In the genomic region with DNA sequence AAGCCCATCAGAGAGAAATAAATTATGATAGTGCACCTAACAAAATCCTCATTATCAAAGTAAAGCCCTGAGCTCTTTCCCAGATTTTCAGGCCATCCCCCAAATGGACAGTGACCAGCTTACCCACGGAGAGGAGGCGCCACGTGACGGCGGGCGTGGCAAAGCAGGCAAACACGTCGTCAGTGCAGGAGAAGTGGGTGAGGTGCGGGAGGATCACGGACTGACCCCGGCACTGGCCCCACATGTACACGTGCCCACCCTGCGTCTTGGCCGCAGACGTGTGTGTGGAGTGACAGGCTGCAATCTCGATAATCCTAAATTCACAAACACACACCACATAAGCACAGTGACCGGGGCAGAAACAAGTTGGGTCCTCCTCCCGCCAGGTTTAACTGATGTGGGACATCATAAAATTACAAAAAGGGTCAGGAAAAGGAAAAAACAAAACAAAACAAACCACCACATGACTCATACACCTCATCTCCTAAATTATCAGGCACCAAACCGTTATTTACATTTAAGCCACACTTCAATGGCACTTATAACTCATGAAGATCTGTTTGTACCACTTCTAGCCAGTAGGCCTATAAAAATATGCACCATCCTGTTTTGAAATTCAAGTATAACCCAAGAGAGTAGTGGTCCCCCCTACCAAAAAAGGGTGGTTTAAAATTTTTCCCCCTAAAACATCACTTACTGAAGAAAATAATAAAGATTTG, we compare ENCODE assay signal across 29 cellular contexts. TPM values are rescaled to one million over a fixed set of nuclear protein-coding genes. Genes with fewer than 3 reads are reported as not detected.
DNase-seq lines count a peak whose midpoint lies in the region; ATAC-seq and TF ChIP-seq lines count a peak whose summit lies in the region.
"Had no signal": no experiment of that assay in that cellular context is flagged by ENCODE, and none has a peak within 500 bp of the region (broad histone marks: within the 10 kb centered on the region; RNA-seq: fewer than 3 reads in every experiment).

No MANE protein-coding gene starts in this region.

- no peak for DNase-seq in DND-41
- DNase-seq in endothelial cell (ENCODE audit: low spot score): no peak
- DNase-seq in endodermal cell: no peak
- no peak for DNase-seq in NCI-H2081 (lab: John Stamatoyannopoulos, UW)
- DNase-seq in stimulated activated CD4-positive, alpha-beta T cell treated with anti-CD3 and anti-CD28 coated beads, Interleukin-2, amount 100 ng/mL, for 48 hours: no peak
- DNase-seq: activated CD4-positive, CD25-positive, alpha-beta regulatory T cell treated with anti-CD3 and anti-CD28 coated beads, Interleukin-2, amount 50 U/mL, for 72 hours; activated naive CD4-positive, alpha-beta T cell treated with anti-CD3 and anti-CD28 coated beads for 36 hours; activated T-cell treated with anti-CD3 and anti-CD28 coated beads, Interleukin-2, amount 50 U/mL, for 72 hours; amygdala; colonic mucosa; foreskin keratinocyte; GOT3; heart right ventricle; kidney glomerular epithelial cell; NCI-H1105 treated with DMSO at 0.1 percent for 48 hours; NCI-H2029; NCI-H345; NCI-H748 treated with DMSO at 0.1 percent for 48 hours; right lobe of liver; RPMI8226; stimulated activated CD4-positive, alpha-beta T cell treated with anti-CD3 and anti-CD28 coated beads, Interleukin-4, amount 100 ng/mL, for 1 hour had no signal

- no peaks in the 10 kb centered on the region for H3K9me3 Mint-ChIP-seq in endothelial cell (ENCODE audit: unreplicated experiment)
- H3K9me3 Mint-ChIP-seq in endodermal cell: no peaks in the 10 kb centered on the region
- H3K9me3 Mint-ChIP-seq: activated naive CD4-positive, alpha-beta T cell treated with anti-CD3 and anti-CD28 coated beads for 36 hours; activated T-cell treated with anti-CD3 and anti-CD28 coated beads, Interleukin-2, amount 50 U/mL, for 72 hours; neural crest cell had no signal

- H3K4me1 ChIP-seq in BLaER1 treated with 17β-estradiol and CSF1 and Interleukin-3, amounts not matched to agents 10 nM and 100 nM: peaks cover 88 to 99% (median 96%) of the 10 kb centered on the region in 10 experiments
- H3K4me1 ChIP-seq in DND-41 (ENCODE audit: insufficient read depth, low read length) (peaks cover 70% of the 10 kb centered on the region), OCI-LY3 (ENCODE audit: low read length) (peaks cover 98% of the 10 kb centered on the region), endodermal cell (ENCODE audit: control insufficient read depth, insufficient read depth, low read length) (no peaks in the 10 kb centered on the region)
- H3K4me1 ChIP-seq: colonic mucosa, right lobe of liver had no signal

- peak overlapping the region in 8 of 10 experiments; percentile 4 to 32 (median 23); a peak in 8 of 20 replicates for H3K4me3 ChIP-seq in BLaER1 treated with 17β-estradiol and CSF1 and Interleukin-3, amounts not matched to agents 10 nM and 100 nM
- no peak overlapping the region for H3K4me3 ChIP-seq in DND-41 (ENCODE audit: low read depth in 1 of 2, low read length in 2 of 2)
- no peak overlapping the region for H3K4me3 ChIP-seq in OCI-LY3 (ENCODE audit: low read length)
- H3K4me3 ChIP-seq in endodermal cell (ENCODE audit: low read length): no peak overlapping the region
- H3K4me3 ChIP-seq: colonic mucosa, esophagus muscularis mucosa, heart right ventricle, lung, right lobe of liver, SJSA1, suprapubic skin had no signal

- WGBS in endodermal cell (ENCODE audit: insufficient coverage in 1 of 2, insufficient read length in 1 of 2), 2 experiments: 90 to 95% methylated on average over 8 to 19 of the region's 19 CpGs

- H3K9ac ChIP-seq in BLaER1 treated with 17β-estradiol and CSF1 and Interleukin-3, amounts not matched to agents 10 nM and 100 nM: peak overlapping the region; percentile 80 to 91 (median 86); a peak in 21 of 22 replicates
- no peak overlapping the region for H3K9ac ChIP-seq in DND-41 (ENCODE audit: low read depth, low read length)
- H3K9ac ChIP-seq in OCI-LY3 (ENCODE audit: low read length): peak overlapping the region; percentile 57; the same call in 1 of the 2 replicates
- H3K9ac ChIP-seq in endodermal cell (ENCODE audit: extremely low read depth, low read length, poor library complexity, severe bottlenecking): no peak overlapping the region

- H3K27me3 Mint-ChIP-seq in endothelial cell (ENCODE audit: unreplicated experiment) (peaks cover 7% of the 10 kb centered on the region), endodermal cell (ENCODE audit: insufficient read depth) (peaks cover 20% of the 10 kb centered on the region)

- H3K79me2 ChIP-seq in DND-41 (ENCODE audit: insufficient read depth, low read length) (no peaks in the 10 kb centered on the region), OCI-LY3 (ENCODE audit: low read length) (no peaks in the 10 kb centered on the region)

- H3K27ac ChIP-seq in BLaER1 treated with 17β-estradiol and CSF1 and Interleukin-3, amounts not matched to agents 10 nM and 100 nM: peak overlapping the region; percentile 90 to 98 (median 96)
- peak overlapping the region; percentile 89 for H3K27ac ChIP-seq in DND-41 (ENCODE audit: low read length)
- H3K27ac ChIP-seq in OCI-LY3 (ENCODE audit: low read length): peak overlapping the region; percentile 93
- no peak overlapping the region for H3K27ac ChIP-seq in endodermal cell (ENCODE audit: low read depth, low read length)
- H3K27ac ChIP-seq: C4-2B, colonic mucosa, esophagus muscularis mucosa, foreskin keratinocyte, right lobe of liver, SJSA1, suprapubic skin had no signal

- peak overlapping the region; percentile 80 to 97 (median 92) for H3K4me2 ChIP-seq in BLaER1 treated with 17β-estradiol and CSF1 and Interleukin-3, amounts not matched to agents 10 nM and 100 nM
- H3K4me2 ChIP-seq in DND-41 (ENCODE audit: insufficient read depth, low read length): no peak overlapping the region
- H3K4me2 ChIP-seq in OCI-LY3 (ENCODE audit: low read length): peak overlapping the region; percentile 68

- peak overlapping the region; percentile 30 for H3K27ac Mint-ChIP-seq in endothelial cell (ENCODE audit: unreplicated experiment)
- H3K27ac Mint-ChIP-seq in endodermal cell: no peak overlapping the region
- H3K27ac Mint-ChIP-seq: activated naive CD4-positive, alpha-beta T cell treated with anti-CD3 and anti-CD28 coated beads for 36 hours; activated T-cell treated with anti-CD3 and anti-CD28 coated beads, Interleukin-2, amount 50 U/mL, for 72 hours had no signal

- no peak for ATAC-seq in DND-41 (ENCODE audit: insufficient read depth, low read depth)
- ATAC-seq: activated T-cell treated with anti-CD3 and anti-CD28 coated beads, Interleukin-2, amount 50 U/mL, for 72 hours; foreskin keratinocyte; heart right ventricle; right lobe of liver had no signal

- H2AFZ ChIP-seq in DND-41 (ENCODE audit: low read depth, low read length): no peak overlapping the region
- no peak overlapping the region for H2AFZ ChIP-seq in OCI-LY3 (ENCODE audit: low read depth, low read length)

- peaks cover 36% of the 10 kb centered on the region for H3K4me1 Mint-ChIP-seq in endothelial cell (ENCODE audit: unreplicated experiment)
- H3K4me1 Mint-ChIP-seq in endodermal cell: peaks cover 13% of the 10 kb centered on the region

- H3K36me3 ChIP-seq in BLaER1 treated with 17β-estradiol and CSF1 and Interleukin-3, amounts not matched to agents 10 nM and 100 nM: peaks cover 13 to 51% (median 38%) of the 10 kb centered on the region in 11 experiments; a peak in 20 of 22 replicates
- H3K36me3 ChIP-seq in DND-41 (ENCODE audit: insufficient read depth, low read length) (no peaks in the 10 kb centered on the region; the same call in 1 of the 2 replicates), OCI-LY3 (replicated peaks; ENCODE audit: low read depth, low read length) (peaks cover 30% of the 10 kb centered on the region), endodermal cell (ENCODE audit: control insufficient read depth, insufficient read depth, low read length) (no peaks in the 10 kb centered on the region)
- H3K36me3 ChIP-seq: colonic mucosa, right lobe of liver, SJSA1, suprapubic skin had no signal

- H4K20me1 ChIP-seq in BLaER1 treated with 17β-estradiol and CSF1 and Interleukin-3, amounts not matched to agents 10 nM and 100 nM: no peaks in the 10 kb centered on the region
- H4K20me1 ChIP-seq in DND-41 (ENCODE audit: insufficient read depth, low read length) (no peaks in the 10 kb centered on the region), OCI-LY3 (ENCODE audit: insufficient read depth, low read length) (no peaks in the 10 kb centered on the region)

- TF ChIP-seq CTCF in DND-41 (IDR thresholded peaks at IDR 0.05; ENCODE audit: borderline replicate concordance, extremely low read depth, low read length, poor library complexity, severe bottlenecking) (no peak), OCI-LY3 (IDR thresholded peaks at IDR 0.05; ENCODE audit: low read depth, low read length) (no peak), endothelial cell (IDR thresholded peaks at IDR 0.05; ENCODE audit: unreplicated experiment) (no peak), endodermal cell (conservative IDR thresholded peaks at IDR 0.05) (no peak)

- no peak overlapping the region for H3K4me3 Mint-ChIP-seq in endothelial cell (ENCODE audit: unreplicated experiment)
- H3K4me3 Mint-ChIP-seq in endodermal cell: no peak overlapping the region
- H3K4me3 Mint-ChIP-seq: activated naive CD4-positive, alpha-beta T cell treated with anti-CD3 and anti-CD28 coated beads for 36 hours; activated T-cell treated with anti-CD3 and anti-CD28 coated beads, Interleukin-2, amount 50 U/mL, for 72 hours; neural crest cell had no signal

- H3K27me3 ChIP-seq in BLaER1 treated with 17β-estradiol and CSF1 and Interleukin-3, amounts not matched to agents 10 nM and 100 nM: no peaks in the 10 kb centered on the region
- H3K27me3 ChIP-seq in DND-41 (ENCODE audit: insufficient read depth, low read length, poor library complexity) (no peaks in the 10 kb centered on the region), OCI-LY3 (ENCODE audit: low read depth, low read length) (no peaks in the 10 kb centered on the region), endodermal cell (ENCODE audit: control insufficient read depth, insufficient read depth, low read length, poor library complexity, severe bottlenecking) (peaks cover 19% of the 10 kb centered on the region)
- H3K27me3 ChIP-seq: colonic mucosa, esophagus muscularis mucosa, foreskin keratinocyte, heart right ventricle, right lobe of liver, SJSA1, suprapubic skin had no signal

- H3K9me3 ChIP-seq in BLaER1 treated with 17β-estradiol and CSF1 and Interleukin-3, amounts not matched to agents 10 nM and 100 nM (replicated peaks in 1 of 11): peaks cover 0 to 4% (median 0%) of the 10 kb centered on the region in 11 experiments; a peak in 6 of 22 replicates
- H3K9me3 ChIP-seq in DND-41 (ENCODE audit: insufficient read depth, low read length, severe bottlenecking): no peaks in the 10 kb centered on the region
- no peaks in the 10 kb centered on the region for H3K9me3 ChIP-seq in OCI-LY3 (ENCODE audit: insufficient read depth, low read length)
- H3K9me3 ChIP-seq in endodermal cell (ENCODE audit: control insufficient read depth, low read length): no peaks in the 10 kb centered on the region
- H3K9me3 ChIP-seq: colonic mucosa, esophagus muscularis mucosa, heart right ventricle, right lobe of liver, SJSA1, suprapubic skin had no signal

- H3K36me3 Mint-ChIP-seq in endothelial cell (ENCODE audit: low read depth, unreplicated experiment) (peaks cover 58% of the 10 kb centered on the region), endodermal cell (ENCODE audit: low read depth) (no peaks in the 10 kb centered on the region)

RNA-seq across cellular contexts. Expression of gene RCBTB2, which starts 30.1 kb away (rescaled TPM):
- total RNA-seq in endothelial cell (ENCODE audit: unreplicated experiment) (71.0 TPM), endodermal cell (1 to 10 TPM; 3.1 to 7.3 TPM)
- 22.5 TPM for polyA plus RNA-seq in endodermal cell (2013, experiment 1 of 2)
- polyA plus RNA-seq in endodermal cell (2013, experiment 2 of 2): 22.1 TPM

Comparison
In these comparisons a context has a peak if more than half of its experiments do, and no peak if none do; other contexts are left out.
1. H3K4me3 ChIP-seq: peak in BLaER1 treated with 17β-estradiol and CSF1 and Interleukin-3, amounts not matched to agents 10 nM and 100 nM (8 of 10); none in DND-41 (0 of 2), OCI-LY3 (single experiment) and endodermal cell (single experiment).
2. H3K9ac ChIP-seq: peak in BLaER1 treated with 17β-estradiol and CSF1 and Interleukin-3, amounts not matched to agents 10 nM and 100 nM (11 of 11) and OCI-LY3 (single experiment); none in DND-41 (single experiment) and endodermal cell (single experiment).